Comparison of ENCODE assay signal across 1 cellular context in genomic region chr6:119348308-119349040, GRCh38.
TF ChIP-seq lines count a peak whose summit lies in the region.

No MANE protein-coding gene starts in this region.

TF ChIP-seq in HepG2, 621 proteins besides CTCF, POLR2A, EP300 and RAD21 (continued from another document and continues in another):
- TF ChIP-seq ZBTB39 (CRISPR knock-in tag; IDR thresholded peaks at IDR 0.05) (no peak), RBAK (CRISPR knock-in tag; IDR thresholded peaks at IDR 0.05) (no peak), POGZ (CRISPR knock-in tag; IDR thresholded peaks at IDR 0.05) (no peak), ZNF660 (CRISPR knock-in tag; IDR thresholded peaks at IDR 0.05; ENCODE audit: borderline replicate concordance, low read depth) (no peak), ZNF740 (CRISPR knock-in tag; IDR thresholded peaks at IDR 0.05) (no peak), SETDB1 (CRISPR knock-in tag; IDR thresholded peaks at IDR 0.05; ENCODE audit: borderline replicate concordance) (no peak), ZNF616 (CRISPR knock-in tag; IDR thresholded peaks at IDR 0.05; ENCODE audit: low read depth) (no peak), THYN1 (CRISPR knock-in tag; IDR thresholded peaks at IDR 0.05; ENCODE audit: borderline replicate concordance, low read depth) (no peak), ZNF446 (CRISPR knock-in tag; IDR thresholded peaks at IDR 0.05) (peak; percentile 28; the same call in 1 of the 2 replicates), ZSCAN21 (CRISPR knock-in tag; IDR thresholded peaks at IDR 0.05; ENCODE audit: borderline replicate concordance) (no peak), SALL1 (CRISPR knock-in tag; IDR thresholded peaks at IDR 0.05) (peak; percentile 90), TSC22D2 (CRISPR knock-in tag; IDR thresholded peaks at IDR 0.05; ENCODE audit: borderline replicate concordance) (no peak), SNAPC4 (CRISPR knock-in tag; IDR thresholded peaks at IDR 0.05) (0 out of 2 replicates have a peak, but pooled peaks have one; percentile 18), POLR2AphosphoS2 (IDR thresholded peaks at IDR 0.05; ENCODE audit: low read depth, low read length) (no peak), ARID3A (IDR thresholded peaks at IDR 0.05; ENCODE audit: low read depth, low read length) (no peak; the same call in 1 of the 2 replicates), TOE1 (CRISPR knock-in tag; IDR thresholded peaks at IDR 0.05) (no peak), CREB1 (IDR thresholded peaks at IDR 0.05) (no peak), CREB1 (CRISPR knock-in tag; IDR thresholded peaks at IDR 0.05) (no peak), ZNF331 (CRISPR knock-in tag; IDR thresholded peaks at IDR 0.05) (no peak), ZNF12 (CRISPR knock-in tag; IDR thresholded peaks at IDR 0.05) (0 out of 2 replicates have a peak, but pooled peaks have one; percentile 16), ZFX (CRISPR knock-in tag; IDR thresholded peaks at IDR 0.05; ENCODE audit: low read depth) (peak; percentile 83), ERF (CRISPR knock-in tag; IDR thresholded peaks at IDR 0.05) (peak; percentile 31; the same call in 1 of the 2 replicates), ZNF567 (CRISPR knock-in tag; IDR thresholded peaks at IDR 0.05; ENCODE audit: borderline replicate concordance) (no peak), ZSCAN29 (CRISPR knock-in tag; conservative IDR thresholded peaks at IDR 0.05) (0 out of 2 replicates have a peak, but pooled peaks have one; percentile 20), CEBPB (IDR thresholded peaks at IDR 0.05; ENCODE audit: borderline replicate concordance, low read depth, low read length) (no peak), SUZ12 (IDR thresholded peaks at IDR 0.05; ENCODE audit: low read depth, low read length) (no peak), RFXAP (CRISPR knock-in tag; IDR thresholded peaks at IDR 0.05; ENCODE audit: borderline replicate concordance) (no peak), USF2 (IDR thresholded peaks at IDR 0.05; ENCODE audit: low read depth, low read length) (no peak), USF2 (CRISPR knock-in tag; IDR thresholded peaks at IDR 0.05; ENCODE audit: borderline replicate concordance) (no peak), AHDC1 (CRISPR knock-in tag; IDR thresholded peaks at IDR 0.05; ENCODE audit: borderline replicate concordance) (peak; percentile 52; the same call in 1 of the 2 replicates), KLF13 (CRISPR knock-in tag; IDR thresholded peaks at IDR 0.05) (no peak), ESRRA (CRISPR knock-in tag; IDR thresholded peaks at IDR 0.05; ENCODE audit: low read depth) (peak; percentile 69), ZNF576 (CRISPR knock-in tag; IDR thresholded peaks at IDR 0.05) (no peak), CCDC6 (CRISPR knock-in tag; IDR thresholded peaks at IDR 0.05) (0 out of 2 replicates have a peak, but pooled peaks have one; percentile 47), ZKSCAN1 (IDR thresholded peaks at IDR 0.05; ENCODE audit: low read length) (no peak), YEATS4 (CRISPR knock-in tag; IDR thresholded peaks at IDR 0.05; ENCODE audit: borderline replicate concordance) (no peak; the same call in 1 of the 2 replicates), NPAS2 (CRISPR knock-in tag; IDR thresholded peaks at IDR 0.05; ENCODE audit: borderline replicate concordance) (no peak), ZMYM2 (CRISPR knock-in tag; IDR thresholded peaks at IDR 0.05) (no peak), SNAPC2 (CRISPR knock-in tag; IDR thresholded peaks at IDR 0.05) (peak; percentile 69; the same call in 1 of the 2 replicates), ZNF33A (CRISPR knock-in tag; IDR thresholded peaks at IDR 0.05; ENCODE audit: borderline replicate concordance) (no peak)
